In genomic region chr18:48777026-48777736, GRCh38 we compare ENCODE assay signal across 8 cellular contexts.
DNase-seq lines count a peak whose midpoint lies in the region; ATAC-seq and TF ChIP-seq lines count a peak whose summit lies in the region.

No MANE protein-coding gene starts in this region.

- H3F3A ChIP-seq in GM23248 (ENCODE audit: insufficient read depth) (peaks cover 13% of the 10 kb centered on the region), neural progenitor cell (ENCODE audit: low read depth) (no peaks in the 10 kb centered on the region)

- no peak overlapping the region for H3K27ac ChIP-seq in GM23248
- no peak overlapping the region for H3K27ac ChIP-seq in neural progenitor cell
- H3K27ac ChIP-seq in temporal lobe (ENCODE audit: low read depth, low read length), result peak overlapping the region; percentile 19

- H3K4me1 ChIP-seq in GM23248 (ENCODE audit: insufficient read depth) (peaks cover 27% of the 10 kb centered on the region), neural progenitor cell (peaks cover 17% of the 10 kb centered on the region)

- H3K27me3 Mint-ChIP-seq in neural progenitor cell (ENCODE audit: insufficient read depth, low read depth), result peaks cover 11% of the 10 kb centered on the region

- no peaks in the 10 kb centered on the region for H3K9me2 ChIP-seq in GM23248 (ENCODE audit: insufficient read depth)

- peak; percentile 89 for TF ChIP-seq CTCF in neural progenitor cell (IDR thresholded peaks at IDR 0.05)

- H3K4me1 Mint-ChIP-seq in neural progenitor cell, result peaks cover 50% of the 10 kb centered on the region

- no peak overlapping the region for H2AFZ ChIP-seq in GM23248
- no peak overlapping the region for H2AFZ ChIP-seq in neural progenitor cell (replicated peaks)

- no peaks in the 10 kb centered on the region for H3K9me3 Mint-ChIP-seq in neural progenitor cell

- H3K27ac Mint-ChIP-seq in neural progenitor cell, result no peak overlapping the region

- H3K36me3 ChIP-seq in GM23248 (ENCODE audit: low read depth) (peaks cover 8% of the 10 kb centered on the region; the same call in 1 of the 2 replicates), neural progenitor cell (no peaks in the 10 kb centered on the region)

- H3K4me2 ChIP-seq in GM23248 (ENCODE audit: unreplicated experiment), result no peak overlapping the region
- H3K4me2 ChIP-seq in neural progenitor cell, result no peak overlapping the region

- in situ Hi-C loops in GM23248 (cut with MboI), result no loop called here

- H3K4me3 Mint-ChIP-seq in neural progenitor cell, result peak overlapping the region; percentile 11

- no peaks in the 10 kb centered on the region for H3K9me3 ChIP-seq in GM23248 (ENCODE audit: low read depth)
- H3K9me3 ChIP-seq in neural progenitor cell (ENCODE audit: low read depth), result no peaks in the 10 kb centered on the region

- DNase-seq in DMS 273 (lab: John Stamatoyannopoulos, UW; ENCODE audit: unreplicated experiment), result peak; percentile 80
- DNase-seq in DMS 273 treated with DMSO at 0.1 percent for 48 hours (lab: John Stamatoyannopoulos, UW), result no peak
- DNase-seq in GM23248, result peak; percentile 61
- DNase-seq in NCI-H2196 treated with DMSO at 0.1 percent for 48 hours (lab: John Stamatoyannopoulos, UW; ENCODE audit: unreplicated experiment), result peak; percentile 27
- peak; percentile 71 for DNase-seq in activated CD8-positive, alpha-beta memory T cell treated with anti-CD3 and anti-CD28 coated beads, Interleukin-2, amount 50 U/mL, for 4 hours
- DNase-seq in neural progenitor cell (ENCODE audit: low spot score), result peak; percentile 82

- WGBS in GM23248 (ENCODE audit: low coverage in 1 of 2, low lambda C conversion rate in 2 of 2, missing lambda C conversion rate in 2 of 2), 2 experiments, result 63 to 67% methylated on average over 13 of the region's 13 CpGs

- H3K36me3 Mint-ChIP-seq in neural progenitor cell, result peaks cover 3% of the 10 kb centered on the region

- H3K79me2 ChIP-seq in GM23248 (ENCODE audit: insufficient read depth) (peaks cover 13% of the 10 kb centered on the region; the same call in 1 of the 2 replicates), neural progenitor cell (ENCODE audit: low read depth) (no peaks in the 10 kb centered on the region)

- no peaks in the 10 kb centered on the region; the same call in 1 of the 2 replicates for H4K20me1 ChIP-seq in GM23248 (ENCODE audit: insufficient read depth)
- H4K20me1 ChIP-seq in neural progenitor cell (ENCODE audit: low read depth), result no peaks in the 10 kb centered on the region

- no peak overlapping the region for H3K9ac ChIP-seq in GM23248
- no peak overlapping the region for H3K9ac ChIP-seq in neural progenitor cell

- H3K4me3 ChIP-seq in GM23248, result no peak overlapping the region
- no peak overlapping the region for H3K4me3 ChIP-seq in neural progenitor cell

- ATAC-seq in esophagus mucosa, result peak; percentile 68

- no peaks in the 10 kb centered on the region for H3K27me3 ChIP-seq in GM23248 (replicated peaks; ENCODE audit: insufficient read depth)
- H3K27me3 ChIP-seq in neural progenitor cell, result no peaks in the 10 kb centered on the region
